ENCODE assay signal across 1 cellular context in the genomic region with DNA sequence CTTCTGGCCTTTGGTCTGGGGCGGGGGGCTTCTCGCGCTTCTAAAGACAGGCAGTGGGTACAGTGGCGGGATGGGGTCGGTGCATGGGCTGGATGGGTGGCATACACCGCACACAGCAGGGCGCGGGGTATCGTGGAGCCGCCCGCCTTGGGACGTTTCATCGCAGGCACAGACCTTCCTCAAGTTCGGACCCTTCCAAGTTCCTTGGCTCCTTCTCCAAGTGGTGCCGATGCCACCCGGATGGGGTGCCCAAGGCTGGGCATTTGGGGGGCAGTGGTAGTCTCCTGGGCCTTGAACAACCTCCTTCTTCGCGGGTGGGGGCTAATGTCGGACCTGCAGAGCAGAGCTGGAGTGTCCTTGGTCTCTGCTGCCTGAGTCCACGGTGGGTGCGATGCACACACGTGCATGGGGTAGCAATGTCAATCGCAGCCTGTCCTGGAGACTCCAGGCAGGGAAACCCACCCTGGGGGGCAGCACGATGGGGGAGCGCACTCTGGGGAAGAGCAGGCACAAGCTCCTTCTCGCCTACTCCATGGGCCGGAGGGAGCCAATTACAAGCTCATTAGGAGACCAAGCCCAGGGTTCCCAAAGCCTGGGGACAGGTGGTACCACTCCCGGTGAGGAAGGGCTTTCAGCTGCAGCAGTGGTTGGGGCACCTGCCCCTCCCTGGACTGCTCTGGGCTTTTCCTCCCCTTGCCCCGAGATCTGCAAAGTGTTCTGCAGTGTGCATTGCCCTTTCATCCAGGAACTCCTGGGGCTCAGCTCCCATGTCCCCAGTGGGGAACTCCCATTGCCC.
TF ChIP-seq lines count a peak whose summit lies in the region.

No MANE protein-coding gene starts in this region.

TF ChIP-seq in HCT116, 20 proteins besides CTCF, POLR2A, EP300 and RAD21 (continued from another document):
- TF ChIP-seq YY1 (IDR thresholded peaks at IDR 0.05; ENCODE audit: extremely low read depth, insufficient replicate concordance, low read depth, low read length) = no peak
- TF ChIP-seq EGR1 (IDR thresholded peaks at IDR 0.05; ENCODE audit: low read depth) = no peak
- TF ChIP-seq TCF7L2 (IDR thresholded peaks at IDR 0.05; ENCODE audit: borderline replicate concordance, extremely low read depth, insufficient read depth, insufficient read length) = no peak
TF ChIP-seq in HCT116: peak in this region for 0.
